In the genomic region with DNA sequence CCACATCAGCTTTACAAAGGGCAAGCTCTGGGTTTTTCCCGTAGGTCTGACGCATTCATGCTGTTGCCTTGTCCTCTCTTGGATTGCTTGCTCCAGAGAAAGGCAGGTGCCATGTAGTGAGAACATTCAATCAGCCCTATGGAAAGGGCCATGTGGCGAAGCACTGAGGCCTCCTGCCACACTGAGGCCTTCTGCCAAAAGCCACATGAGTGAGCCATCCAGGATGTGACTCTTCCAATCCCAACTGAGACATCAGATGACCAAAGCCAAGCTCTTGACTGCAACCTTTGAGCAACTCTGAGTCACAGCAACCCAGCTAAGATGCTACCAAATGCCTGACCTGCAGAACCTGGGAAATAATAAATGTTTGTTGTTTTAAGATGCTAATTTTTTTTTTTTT, we compare ENCODE assay signal across 1 cellular context.
TF ChIP-seq lines count a peak whose summit lies in the region.

No MANE protein-coding gene starts in this region.

TF ChIP-seq in HCT116, 20 proteins besides CTCF, POLR2A, EP300 and RAD21 (continued from another document):
- TF ChIP-seq ELF1 (IDR thresholded peaks at IDR 0.05; ENCODE audit: borderline replicate concordance, low read depth), result no peak
